8 cellular contexts compared by ENCODE assay signal in the genomic region with DNA sequence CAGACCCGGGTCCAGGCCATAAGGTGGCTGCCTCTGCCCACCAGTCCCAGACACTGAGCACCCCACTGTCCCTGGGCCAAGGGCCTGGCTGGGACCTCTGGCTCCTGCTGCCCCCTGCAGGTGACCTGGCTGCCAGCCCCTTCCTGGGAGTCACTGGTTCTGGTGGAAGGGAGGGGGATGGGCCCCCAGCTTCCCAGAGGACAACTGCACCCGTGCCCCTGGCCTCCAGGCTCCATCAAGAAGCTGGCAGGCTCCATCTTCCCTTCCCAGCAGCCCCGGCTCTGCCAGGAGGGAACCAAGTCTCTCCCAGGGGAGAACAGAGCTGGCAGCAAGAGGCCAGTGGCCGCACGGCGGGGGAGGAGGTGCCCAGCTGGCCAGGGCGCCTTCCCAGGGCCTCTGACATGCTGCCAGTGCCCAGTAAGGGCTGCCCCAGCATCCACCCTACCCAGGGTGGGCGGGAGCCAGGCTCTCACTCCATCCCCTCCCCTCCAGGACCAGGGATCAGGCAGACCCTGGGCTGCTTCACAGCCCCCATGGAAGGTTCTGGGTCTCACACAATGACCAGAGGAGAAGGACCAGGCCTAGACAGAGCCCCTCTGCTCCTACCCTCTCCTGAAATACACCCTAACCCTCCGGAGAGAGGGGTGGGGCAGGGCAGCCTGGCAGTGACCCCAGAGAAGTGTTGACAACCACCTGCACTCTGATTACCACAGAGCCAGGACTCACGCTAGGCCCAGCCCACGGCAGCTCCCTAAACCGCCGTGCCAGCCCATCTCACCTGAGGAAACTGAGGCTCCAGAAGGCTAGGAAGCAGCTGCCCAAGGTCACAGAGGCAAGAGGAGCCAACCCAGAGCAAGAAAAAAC. TPM values are rescaled to one million over a fixed set of nuclear protein-coding genes. Genes with fewer than 3 reads are reported as not detected.
DNase-seq lines count a peak whose midpoint lies in the region; ATAC-seq and TF ChIP-seq lines count a peak whose summit lies in the region.

No MANE protein-coding gene starts in this region.

- peaks cover 5% of the 10 kb centered on the region for H3K36me3 Mint-ChIP-seq in activated CD8-positive, alpha-beta memory T cell treated with anti-CD3 and anti-CD28 coated beads, Interleukin-2, amount 10 ng/mL, durations not matched to agents 7 days and 5 days

- peak in 4 of 7 experiments; percentile 22 to 42 (median 28) for TF ChIP-seq CTCF in stomach (IDR thresholded peaks at IDR 0.05)

- peak overlapping the region; percentile 85 to 91 (median 87) for H3K27ac ChIP-seq in stomach

- WGBS in stomach, 5 donors: 28 to 54% (median 41%) methylated on average over 7 to 13 of the region's 13 CpGs

- TF ChIP-seq EP300 in stomach (IDR thresholded peaks at IDR 0.05): no peak

- peak overlapping the region in 3 of 4 donors; percentile 7 to 94 (median 18) for H3K4me3 ChIP-seq in stomach

- CTCF ChIA-PET in activated CD8-positive, alpha-beta memory T cell treated with anti-CD3 and anti-CD28 coated beads, Interleukin-2, amount 10 ng/mL, durations not matched to agents 7 days and 5 days (lab: Charles Lee): interaction anchor here (1.5 kb wide), 1 partner anchor 11 kb away, joined by 3 read pairs; no protein-coding TSS in a partner anchor

- in situ Hi-C loops in KBM-7 (cut with MboI; ENCODE audit: low pct_unique_long_range_greater_than_20kb, low sequenced_read_pairs): no loop called here

- H3K4me1 ChIP-seq in stomach: peaks cover 53 to 74% (median 68%) of the 10 kb centered on the region in 4 donors

- no peak for TF ChIP-seq POLR2A in stomach (IDR thresholded peaks at IDR 0.05)

- no peaks in the 10 kb centered on the region for H3K27me3 ChIP-seq in stomach

- peaks cover 9 to 18% (median 18%) of the 10 kb centered on the region in 4 donors for H3K36me3 ChIP-seq in stomach

- intact Hi-C loops in stomach (cut with DNase I; ENCODE audit: low total_unique reads): no loop called here

- H3K9me3 Mint-ChIP-seq in activated CD8-positive, alpha-beta memory T cell treated with anti-CD3 and anti-CD28 coated beads, Interleukin-2, amount 10 ng/mL, durations not matched to agents 7 days and 5 days (ENCODE audit: low read depth): no peaks in the 10 kb centered on the region

- H3K27me3 Mint-ChIP-seq in activated CD8-positive, alpha-beta memory T cell treated with anti-CD3 and anti-CD28 coated beads, Interleukin-2, amount 10 ng/mL, durations not matched to agents 7 days and 5 days: no peaks in the 10 kb centered on the region

- peaks cover 33% of the 10 kb centered on the region for H3K4me1 Mint-ChIP-seq in activated CD8-positive, alpha-beta memory T cell treated with anti-CD3 and anti-CD28 coated beads, Interleukin-2, amount 10 ng/mL, durations not matched to agents 7 days and 5 days

- peak; percentile 54 for DNase-seq in activated CD8-positive, alpha-beta memory T cell treated with anti-CD3 and anti-CD28 coated beads, Interleukin-2, amount 10 ng/mL, durations not matched to agents 7 days and 5 days
- DNase-seq in activated CD8-positive, alpha-beta memory T cell treated with anti-CD3 and anti-CD28 coated beads, Interleukin-2, amount 50 U/mL, for 4 hours: no peak
- peak in 46 of 58 donors; percentile 15 to 80 (median 52) for DNase-seq in anterior cingulate cortex (lab: John Stamatoyannopoulos, UW)
- DNase-seq in hippocampal formation (lab: John Stamatoyannopoulos, UW): peak; percentile 21 to 56
- DNase-seq in stomach: peak; percentile 60
- no peak for DNase-seq in GM19240 (ENCODE audit: insufficient read length, low spot score)
- no peak for DNase-seq in NCI-H2107 treated with DMSO at 0.1 percent for 48 hours (lab: John Stamatoyannopoulos, UW; ENCODE audit: unreplicated experiment)
- DNase-seq in KBM-7: no peak

- ATAC-seq in activated CD8-positive, alpha-beta memory T cell treated with anti-CD3 and anti-CD28 coated beads, Interleukin-2, amount 10 ng/mL, durations not matched to agents 7 days and 5 days: no peak

- no peaks in the 10 kb centered on the region for H3K9me3 ChIP-seq in stomach

- no peak overlapping the region for H3K4me3 Mint-ChIP-seq in activated CD8-positive, alpha-beta memory T cell treated with anti-CD3 and anti-CD28 coated beads, Interleukin-2, amount 10 ng/mL, durations not matched to agents 7 days and 5 days

- H3K27ac Mint-ChIP-seq in activated CD8-positive, alpha-beta memory T cell treated with anti-CD3 and anti-CD28 coated beads, Interleukin-2, amount 10 ng/mL, durations not matched to agents 7 days and 5 days: peak overlapping the region; percentile 28

RNA-seq across cellular contexts. Expression of gene CLUH, which starts 3.6 kb away (rescaled TPM):
- total RNA-seq in activated CD8-positive, alpha-beta memory T cell treated with anti-CD3 and anti-CD28 coated beads, Interleukin-2, amount 10 ng/mL, durations not matched to agents 7 days and 5 days: 10 to 100 TPM; 65.0 to 81.1 TPM
- total RNA-seq in stomach: 100 to 1,000 TPM in 2 of 5 donors, 10 to 100 TPM in 3; 45.2 to 417 (median 58.0) TPM
- polyA plus RNA-seq in stomach: 10 to 100 TPM; 17.6 to 40.1 (median 30.4) TPM

RNA-seq across cellular contexts. Expression of gene CCDC92B, which starts 41.5 kb away (rescaled TPM):
- under 1 TPM in 1 of 2 experiments, not detected in 1; 0.12 TPM for total RNA-seq in activated CD8-positive, alpha-beta memory T cell treated with anti-CD3 and anti-CD28 coated beads, Interleukin-2, amount 10 ng/mL, durations not matched to agents 7 days and 5 days
- total RNA-seq in stomach: 1 to 10 TPM in 1 of 5 donors, not detected in 4; 1.7 TPM
- under 1 TPM in 2 of 3 donors, not detected in 1; 0.12 to 0.48 TPM for polyA plus RNA-seq in stomach

Comparison
In these comparisons a context has a peak if more than half of its experiments do, and no peak if none do; other contexts are left out.
1. DNase-seq: peak in activated CD8-positive, alpha-beta memory T cell treated with anti-CD3 and anti-CD28 coated beads, Interleukin-2, amount 10 ng/mL, durations not matched to agents 7 days and 5 days (single experiment), anterior cingulate cortex (46 of 58), hippocampal formation (2 of 2) and stomach (single experiment); none in activated CD8-positive, alpha-beta memory T cell treated with anti-CD3 and anti-CD28 coated beads, Interleukin-2, amount 50 U/mL, for 4 hours (single experiment), GM19240 (single experiment), NCI-H2107 treated with DMSO at 0.1 percent for 48 hours (single experiment) and KBM-7 (single experiment).